Comparison of ENCODE assay signal across 19 cellular contexts in the genomic region with DNA sequence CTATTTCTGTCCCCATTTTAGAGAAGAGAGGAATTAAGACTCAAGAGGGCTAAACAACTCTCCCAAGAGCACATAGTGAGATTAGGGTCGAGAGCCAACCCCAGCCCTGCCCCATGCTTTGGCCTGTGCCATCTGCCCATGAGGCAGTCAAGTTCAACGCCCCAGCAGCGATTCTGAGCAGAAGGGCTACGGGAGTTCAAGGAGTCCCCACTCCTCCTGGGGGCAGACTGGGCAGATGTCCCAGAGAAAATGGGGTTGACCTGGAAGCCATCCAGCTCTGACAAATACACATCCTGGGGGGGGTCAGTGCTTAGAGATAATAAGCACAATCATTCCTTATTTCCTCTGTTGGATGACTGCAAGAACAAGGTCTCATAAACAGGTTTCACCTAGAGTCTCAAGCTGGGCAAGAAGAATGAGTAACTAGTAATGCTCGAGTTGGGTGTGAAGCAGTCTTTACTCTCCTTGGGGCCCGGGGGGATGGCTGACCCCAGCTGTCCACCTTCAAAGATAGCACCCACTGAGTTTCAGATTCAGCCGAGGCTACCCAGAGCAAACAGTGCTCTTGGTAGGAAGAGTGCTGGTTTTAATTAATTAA.
DNase-seq lines count a peak whose midpoint lies in the region; TF ChIP-seq lines count a peak whose summit lies in the region.
"Had no signal": no experiment of that assay in that cellular context is flagged by ENCODE, and none has a peak within 500 bp of the region (broad histone marks: within the 10 kb centered on the region; RNA-seq: fewer than 3 reads in every experiment).

No MANE protein-coding gene starts in this region.

- TF ChIP-seq POLR2A in esophagus muscularis mucosa (IDR thresholded peaks at IDR 0.05; ENCODE audit: low read depth) = no peak

- H3K36me3 Mint-ChIP-seq in neural progenitor cell = no peaks in the 10 kb centered on the region

- H2AFZ ChIP-seq in neural progenitor cell (replicated peaks) = no peak overlapping the region

- no peaks in the 10 kb centered on the region for H4K20me1 ChIP-seq in neural progenitor cell (ENCODE audit: low read depth)

- DNase-seq in DMS153 (lab: John Stamatoyannopoulos, UW) (peak; percentile 39), NCI-H1105 (lab: John Stamatoyannopoulos, UW) (peak; percentile 83), NCI-H524 (lab: John Stamatoyannopoulos, UW) (peak; percentile 95 to 98), esophagus muscularis mucosa (ENCODE audit: extremely low spot score) (peak; percentile 81), T-helper 1 cell (no peak), neural progenitor cell (ENCODE audit: low spot score) (no peak), HuH-7.5 (ENCODE audit: low spot score) (no peak)
- DNase-seq: brain microvascular endothelial cell; colonic mucosa; H7; head of caudate nucleus; NCI-H526 treated with DMSO at 0.1 percent for 48 hours; stimulated activated CD4-positive, alpha-beta T cell treated with anti-CD3 and anti-CD28 coated beads, Interleukin-4, amount 100 ng/mL, for 1 hour; stimulated activated naive CD8-positive, alpha-beta T cell treated with anti-CD3 and anti-CD28 coated beads, Interleukin-15, amount 100 ng/mL, for 72 hours; transverse colon had no signal

- H3K27ac Mint-ChIP-seq in neural progenitor cell = no peak overlapping the region
- H3K27ac Mint-ChIP-seq: activated naive CD8-positive, alpha-beta T cell; B cell; stimulated activated naive CD8-positive, alpha-beta T cell treated with anti-CD3 and anti-CD28 coated beads, Interleukin-15, amount 100 ng/mL, for 72 hours had no signal

- TF ChIP-seq CTCF in esophagus muscularis mucosa (IDR thresholded peaks at IDR 0.05) (no peak), neural progenitor cell (IDR thresholded peaks at IDR 0.05) (no peak)

- no peak overlapping the region for H3K4me2 ChIP-seq in neural progenitor cell
- H3K4me2 ChIP-seq: smooth muscle cell had no signal

- 69% methylated on average over 7 of the region's 7 CpGs for WGBS in esophagus muscularis mucosa

- peaks cover 9% of the 10 kb centered on the region for H3K4me1 Mint-ChIP-seq in neural progenitor cell
- H3K4me1 Mint-ChIP-seq: B cell; stimulated activated naive CD8-positive, alpha-beta T cell treated with anti-CD3 and anti-CD28 coated beads, Interleukin-15, amount 100 ng/mL, for 72 hours had no signal

- intact Hi-C loops in esophagus muscularis mucosa (cut with DNase I) = no loop called here

- H3K4me3 ChIP-seq in esophagus muscularis mucosa (no peak overlapping the region), neural progenitor cell (no peak overlapping the region)
- H3K4me3 ChIP-seq: colonic mucosa, GM12878, smooth muscle cell, transverse colon had no signal

- H3F3A ChIP-seq in neural progenitor cell (ENCODE audit: low read depth) = no peaks in the 10 kb centered on the region

- peaks cover 0 to 13% (median 0%) of the 10 kb centered on the region in 4 donors for H3K27me3 ChIP-seq in esophagus muscularis mucosa
- no peaks in the 10 kb centered on the region for H3K27me3 ChIP-seq in neural progenitor cell
- H3K27me3 ChIP-seq: brain microvascular endothelial cell, colonic mucosa, transverse colon had no signal

- H3K9me3 ChIP-seq in esophagus muscularis mucosa (no peaks in the 10 kb centered on the region), neural progenitor cell (ENCODE audit: low read depth) (no peaks in the 10 kb centered on the region)
- H3K9me3 ChIP-seq: colonic mucosa, transverse colon had no signal

- no peak overlapping the region for H3K4me3 Mint-ChIP-seq in neural progenitor cell
- H3K4me3 Mint-ChIP-seq: activated naive CD8-positive, alpha-beta T cell; B cell; stimulated activated naive CD8-positive, alpha-beta T cell treated with anti-CD3 and anti-CD28 coated beads, Interleukin-15, amount 100 ng/mL, for 72 hours had no signal

- H3K36me3 ChIP-seq in esophagus muscularis mucosa (no peaks in the 10 kb centered on the region), neural progenitor cell (no peaks in the 10 kb centered on the region)
- H3K36me3 ChIP-seq: brain microvascular endothelial cell, colonic mucosa, transverse colon had no signal

- H3K9ac ChIP-seq in neural progenitor cell = no peak overlapping the region

- TF ChIP-seq EP300 in esophagus muscularis mucosa (IDR thresholded peaks at IDR 0.05) = no peak

- H3K9me3 Mint-ChIP-seq in neural progenitor cell = no peaks in the 10 kb centered on the region

- no peaks in the 10 kb centered on the region for H3K4me1 ChIP-seq in esophagus muscularis mucosa
- no peaks in the 10 kb centered on the region for H3K4me1 ChIP-seq in neural progenitor cell
- H3K4me1 ChIP-seq: colonic mucosa, transverse colon had no signal

- H3K27me3 Mint-ChIP-seq in neural progenitor cell (ENCODE audit: insufficient read depth, low read depth) = no peaks in the 10 kb centered on the region
- H3K27me3 Mint-ChIP-seq: activated naive CD8-positive, alpha-beta T cell; stimulated activated naive CD8-positive, alpha-beta T cell treated with anti-CD3 and anti-CD28 coated beads, Interleukin-15, amount 100 ng/mL, for 72 hours had no signal

- H3K27ac ChIP-seq in esophagus muscularis mucosa (replicated peaks in 1 of 4) = no peak overlapping the region
- H3K27ac ChIP-seq in neural progenitor cell = no peak overlapping the region
- H3K27ac ChIP-seq: brain microvascular endothelial cell, colonic mucosa, transverse colon had no signal

- H3K79me2 ChIP-seq in neural progenitor cell (ENCODE audit: low read depth) = no peaks in the 10 kb centered on the region

Comparison
In these comparisons a context has a peak if more than half of its experiments do, and no peak if none do; other contexts are left out.
1. DNase-seq: peak in DMS153 (single experiment), NCI-H1105 (single experiment), NCI-H524 (2 of 2) and esophagus muscularis mucosa (single experiment); none in T-helper 1 cell (0 of 5), neural progenitor cell (single experiment) and HuH-7.5 (single experiment).